In the genomic region with DNA sequence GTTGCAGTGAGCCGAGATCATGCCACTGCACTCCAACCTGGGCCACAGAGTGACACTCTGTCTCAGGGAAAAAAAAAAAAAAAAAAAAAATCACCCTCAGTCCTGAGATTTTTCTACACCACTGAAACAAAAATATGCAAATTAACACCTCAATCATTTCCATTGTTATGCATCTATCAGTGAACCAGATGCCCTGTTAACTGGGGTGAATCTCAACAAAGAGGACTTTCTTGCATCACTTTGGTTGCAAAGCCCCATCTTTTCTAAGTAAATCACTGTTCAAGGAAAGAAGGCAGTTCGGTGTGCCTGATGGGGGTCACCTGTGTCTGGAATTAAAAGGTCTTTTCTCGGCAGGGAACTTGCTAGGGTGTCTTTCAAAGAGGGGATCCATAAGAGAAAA, we compare ENCODE assay signal across 2 cellular contexts.
TF ChIP-seq lines count a peak whose summit lies in the region.

No MANE protein-coding gene starts in this region.

TF ChIP-seq in GM23338, 12 proteins besides CTCF, POLR2A, EP300 and RAD21 (continued from another document):
- no peak for TF ChIP-seq ZNF331 (CRISPR knock-in tag; IDR thresholded peaks at IDR 0.05; ENCODE audit: low read depth)
- no peak for TF ChIP-seq CREB1 (CRISPR knock-in tag; IDR thresholded peaks at IDR 0.05; ENCODE audit: low read depth)
- TF ChIP-seq, protein P1, sequence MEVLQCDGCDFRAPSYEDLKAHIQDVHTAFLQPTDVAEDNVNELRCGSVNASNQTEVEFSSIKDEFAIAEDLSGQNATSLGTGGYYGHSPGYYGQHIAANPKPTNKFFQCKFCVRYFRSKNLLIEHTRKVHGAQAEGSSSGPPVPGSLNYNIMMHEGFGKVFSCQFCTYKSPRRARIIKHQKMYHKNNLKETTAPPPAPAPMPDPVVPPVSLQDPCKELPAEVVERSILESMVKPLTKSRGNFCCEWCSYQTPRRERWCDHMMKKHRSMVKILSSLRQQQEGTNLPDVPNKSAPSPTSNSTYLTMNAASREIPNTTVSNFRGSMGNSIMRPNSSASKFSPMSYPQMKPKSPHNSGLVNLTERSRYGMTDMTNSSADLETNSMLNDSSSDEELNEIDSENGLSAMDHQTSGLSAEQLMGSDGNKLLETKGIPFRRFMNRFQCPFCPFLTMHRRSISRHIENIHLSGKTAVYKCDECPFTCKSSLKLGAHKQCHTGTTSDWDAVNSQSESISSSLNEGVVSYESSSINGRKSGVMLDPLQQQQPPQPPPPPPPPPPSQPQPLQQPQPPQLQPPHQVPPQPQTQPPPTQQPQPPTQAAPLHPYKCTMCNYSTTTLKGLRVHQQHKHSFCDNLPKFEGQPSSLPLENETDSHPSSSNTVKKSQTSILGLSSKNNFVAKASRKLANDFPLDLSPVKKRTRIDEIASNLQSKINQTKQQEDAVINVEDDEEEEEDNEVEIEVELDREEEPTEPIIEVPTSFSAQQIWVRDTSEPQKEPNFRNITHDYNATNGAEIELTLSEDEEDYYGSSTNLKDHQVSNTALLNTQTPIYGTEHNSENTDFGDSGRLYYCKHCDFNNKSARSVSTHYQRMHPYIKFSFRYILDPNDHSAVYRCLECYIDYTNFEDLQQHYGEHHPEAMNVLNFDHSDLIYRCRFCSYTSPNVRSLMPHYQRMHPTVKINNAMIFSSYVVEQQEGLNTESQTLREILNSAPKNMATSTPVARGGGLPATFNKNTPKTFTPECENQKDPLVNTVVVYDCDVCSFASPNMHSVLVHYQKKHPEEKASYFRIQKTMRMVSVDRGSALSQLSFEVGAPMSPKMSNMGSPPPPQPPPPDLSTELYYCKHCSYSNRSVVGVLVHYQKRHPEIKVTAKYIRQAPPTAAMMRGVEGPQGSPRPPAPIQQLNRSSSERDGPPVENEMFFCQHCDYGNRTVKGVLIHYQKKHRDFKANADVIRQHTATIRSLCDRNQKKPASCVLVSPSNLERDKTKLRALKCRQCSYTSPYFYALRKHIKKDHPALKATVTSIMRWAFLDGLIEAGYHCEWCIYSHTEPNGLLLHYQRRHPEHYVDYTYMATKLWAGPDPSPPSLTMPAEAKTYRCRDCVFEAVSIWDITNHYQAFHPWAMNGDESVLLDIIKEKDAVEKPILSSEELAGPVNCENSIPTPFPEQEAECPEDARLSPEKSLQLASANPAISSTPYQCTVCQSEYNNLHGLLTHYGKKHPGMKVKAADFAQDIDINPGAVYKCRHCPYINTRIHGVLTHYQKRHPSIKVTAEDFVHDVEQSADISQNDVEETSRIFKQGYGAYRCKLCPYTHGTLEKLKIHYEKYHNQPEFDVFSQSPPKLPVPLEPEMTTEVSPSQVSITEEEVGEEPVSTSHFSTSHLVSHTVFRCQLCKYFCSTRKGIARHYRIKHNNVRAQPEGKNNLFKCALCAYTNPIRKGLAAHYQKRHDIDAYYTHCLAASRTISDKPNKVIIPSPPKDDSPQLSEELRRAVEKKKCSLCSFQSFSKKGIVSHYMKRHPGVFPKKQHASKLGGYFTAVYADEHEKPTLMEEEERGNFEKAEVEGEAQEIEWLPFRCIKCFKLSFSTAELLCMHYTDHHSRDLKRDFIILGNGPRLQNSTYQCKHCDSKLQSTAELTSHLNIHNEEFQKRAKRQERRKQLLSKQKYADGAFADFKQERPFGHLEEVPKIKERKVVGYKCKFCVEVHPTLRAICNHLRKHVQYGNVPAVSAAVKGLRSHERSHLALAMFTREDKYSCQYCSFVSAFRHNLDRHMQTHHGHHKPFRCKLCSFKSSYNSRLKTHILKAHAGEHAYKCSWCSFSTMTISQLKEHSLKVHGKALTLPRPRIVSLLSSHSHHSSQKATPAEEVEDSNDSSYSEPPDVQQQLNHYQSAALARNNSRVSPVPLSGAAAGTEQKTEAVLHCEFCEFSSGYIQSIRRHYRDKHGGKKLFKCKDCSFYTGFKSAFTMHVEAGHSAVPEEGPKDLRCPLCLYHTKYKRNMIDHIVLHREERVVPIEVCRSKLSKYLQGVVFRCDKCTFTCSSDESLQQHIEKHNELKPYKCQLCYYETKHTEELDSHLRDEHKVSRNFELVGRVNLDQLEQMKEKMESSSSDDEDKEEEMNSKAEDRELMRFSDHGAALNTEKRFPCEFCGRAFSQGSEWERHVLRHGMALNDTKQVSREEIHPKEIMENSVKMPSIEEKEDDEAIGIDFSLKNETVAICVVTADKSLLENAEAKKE (CRISPR knock-in tag; IDR thresholded peaks at IDR 0.05), result peak; percentile 42; the same call in 1 of the 2 replicates
- no peak for TF ChIP-seq STAT1 (IDR thresholded peaks at IDR 0.05; ENCODE audit: unreplicated experiment)
- no peak for TF ChIP-seq JUNB (IDR thresholded peaks at IDR 0.05; ENCODE audit: unreplicated experiment)

TF ChIP-seq in IMR-90, 13 proteins besides CTCF, POLR2A, EP300 and RAD21 (continued from another document):
- TF ChIP-seq MXI1 (IDR thresholded peaks at IDR 0.05; ENCODE audit: borderline replicate concordance, low read depth, low read length), result no peak
- TF ChIP-seq, protein P2, sequence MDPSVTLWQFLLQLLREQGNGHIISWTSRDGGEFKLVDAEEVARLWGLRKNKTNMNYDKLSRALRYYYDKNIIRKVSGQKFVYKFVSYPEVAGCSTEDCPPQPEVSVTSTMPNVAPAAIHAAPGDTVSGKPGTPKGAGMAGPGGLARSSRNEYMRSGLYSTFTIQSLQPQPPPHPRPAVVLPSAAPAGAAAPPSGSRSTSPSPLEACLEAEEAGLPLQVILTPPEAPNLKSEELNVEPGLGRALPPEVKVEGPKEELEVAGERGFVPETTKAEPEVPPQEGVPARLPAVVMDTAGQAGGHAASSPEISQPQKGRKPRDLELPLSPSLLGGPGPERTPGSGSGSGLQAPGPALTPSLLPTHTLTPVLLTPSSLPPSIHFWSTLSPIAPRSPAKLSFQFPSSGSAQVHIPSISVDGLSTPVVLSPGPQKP (IDR thresholded peaks at IDR 0.05; ENCODE audit: borderline replicate concordance, low read depth, low read length), result no peak
- no peak for TF ChIP-seq SMC3 (IDR thresholded peaks at IDR 0.05; ENCODE audit: low read depth, low read length)
- no peak for TF ChIP-seq RFX5 (IDR thresholded peaks at IDR 0.05; ENCODE audit: low read depth, low read length)
- TF ChIP-seq CHD1 (IDR thresholded peaks at IDR 0.05; ENCODE audit: low read depth, low read length), result no peak
- no peak for TF ChIP-seq CEBPB (IDR thresholded peaks at IDR 0.05; ENCODE audit: low read depth, low read length)
- TF ChIP-seq, protein P3, sequence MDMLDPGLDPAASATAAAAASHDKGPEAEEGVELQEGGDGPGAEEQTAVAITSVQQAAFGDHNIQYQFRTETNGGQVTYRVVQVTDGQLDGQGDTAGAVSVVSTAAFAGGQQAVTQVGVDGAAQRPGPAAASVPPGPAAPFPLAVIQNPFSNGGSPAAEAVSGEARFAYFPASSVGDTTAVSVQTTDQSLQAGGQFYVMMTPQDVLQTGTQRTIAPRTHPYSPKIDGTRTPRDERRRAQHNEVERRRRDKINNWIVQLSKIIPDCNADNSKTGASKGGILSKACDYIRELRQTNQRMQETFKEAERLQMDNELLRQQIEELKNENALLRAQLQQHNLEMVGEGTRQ (IDR thresholded peaks at IDR 0.05; ENCODE audit: low read depth, low read length), result no peak
- no peak for TF ChIP-seq FOS (IDR thresholded peaks at IDR 0.05; ENCODE audit: low read depth, low read length)
- no peak for TF ChIP-seq MAZ (IDR thresholded peaks at IDR 0.05; ENCODE audit: borderline replicate concordance, low read depth, low read length)
- TF ChIP-seq RCOR1 (IDR thresholded peaks at IDR 0.05; ENCODE audit: insufficient replicate concordance, low read length), result no peak
- no peak for TF ChIP-seq NFE2L2 (IDR thresholded peaks at IDR 0.05; ENCODE audit: low read depth, low read length)
- no peak for TF ChIP-seq BHLHE40 (IDR thresholded peaks at IDR 0.05; ENCODE audit: low read depth, low read length)
